Comparison of ENCODE assay signal across 8 cellular contexts in genomic region chr14:69259531-69260245, GRCh38. TPM values are rescaled to one million over a fixed set of nuclear protein-coding genes. Genes with fewer than 3 reads are reported as not detected.
DNase-seq lines count a peak whose midpoint lies in the region; ATAC-seq and TF ChIP-seq lines count a peak whose summit lies in the region.

Gene GALNT16, plus strand, starts transcription at chr14:69260158. Its CDS starts 133 bp downstream, at chr14:69260291.

- no peak within 1 kb of the TSS for H2BK120ac ChIP-seq in H9 (ENCODE audit: low read depth, low read length, poor library complexity, severe bottlenecking)

- no peak within 1 kb of the TSS for H2BK20ac ChIP-seq in H9 (ENCODE audit: low read depth, low read length, poor library complexity, severe bottlenecking)

- peak within 1 kb of the TSS; percentile 95 for H3K18ac ChIP-seq in H9 (ENCODE audit: insufficient read length, low read depth, low read length)

- no peak for TF ChIP-seq EP300 in ovary (IDR thresholded peaks at IDR 0.05)

- peaks cover 19% of the 10 kb centered on the region for H3K4me1 ChIP-seq in BE2C
- H3K4me1 ChIP-seq in H9 (ENCODE audit: insufficient read depth, low read length) = no peaks in the 10 kb centered on the region; the same call in 1 of the 2 replicates
- H3K4me1 ChIP-seq in ovary (ENCODE audit: insufficient read depth) = peaks cover 2% of the 10 kb centered on the region

- H3K36me3 ChIP-seq in BE2C (no peaks in the 10 kb centered on the region), ovary (no peaks in the 10 kb centered on the region)

- peak; percentile 78 for DNase-seq in BE2C
- peak; percentile 67 for DNase-seq in H9
- peak in 24 of 42 donors; percentile 18 to 58 (median 38) for DNase-seq in head of caudate nucleus
- peak in 2 of 5 donors; percentile 44 to 53 for DNase-seq in ovary
- DNase-seq in putamen (ENCODE audit: low spot score) = no peak
- DNase-seq in activated gamma-delta T cell treated with Interleukin-2 at 50 U/mL for 16 hours = no peak

- H3K4me2 ChIP-seq in H9 (ENCODE audit: insufficient read depth, insufficient read length, low read length) = peak within 1 kb of the TSS; percentile 65

- H4K5ac ChIP-seq in H9 (ENCODE audit: insufficient read length, low read depth, low read length) = no peak within 1 kb of the TSS

- H2BK15ac ChIP-seq in H9 (ENCODE audit: low read depth, low read length) = no peak within 1 kb of the TSS

- H3K23me2 ChIP-seq in H9 (ENCODE audit: insufficient read length, low read depth, low read length, poor library complexity, severe bottlenecking) = peaks cover 20% of the 10 kb centered on the region

- H3K23ac ChIP-seq in H9 (ENCODE audit: insufficient read length, low read depth, low read length) = no peak within 1 kb of the TSS

- peak within 1 kb of the TSS; percentile 17 for H3K9ac ChIP-seq in H9 (ENCODE audit: extremely low read depth, insufficient read length, low read length)

- H3K79me2 ChIP-seq in H9 (ENCODE audit: insufficient read depth, low read length) = no peaks in the 10 kb centered on the region

- H3K27me3 ChIP-seq in BE2C (peaks cover 11% of the 10 kb centered on the region), H9 (ENCODE audit: insufficient read depth, low read length) (peaks cover 20% of the 10 kb centered on the region; the same call in 1 of the 2 replicates), ovary (no peaks in the 10 kb centered on the region)

- H3K14ac ChIP-seq in H9 (ENCODE audit: insufficient read depth, low read length) = peak within 1 kb of the TSS; percentile 80

- no peak within 1 kb of the TSS for H4K8ac ChIP-seq in H9 (replicated peaks; ENCODE audit: insufficient read length, low read depth, low read length)

- no peak within 1 kb of the TSS for H2BK12ac ChIP-seq in H9 (ENCODE audit: insufficient read length, low read depth, low read length)

- TF ChIP-seq POLR2A in ovary (IDR thresholded peaks at IDR 0.05) = no peak

- WGBS in H9 (ENCODE audit: extremely low coverage, insufficient read length, low lambda C conversion rate) = no CpG with 5 or more reads among the region's 82 CpGs
- WGBS in ovary, 3 donors = 1% methylated on average over 55 to 82 of the region's 82 CpGs

- H3K4ac ChIP-seq in H9 (ENCODE audit: low read depth, low read length) = no peak within 1 kb of the TSS

- TF ChIP-seq CTCF in BE2C (IDR thresholded peaks at IDR 0.05; ENCODE audit: low read depth, low read length) (peak; percentile 35), H9 (conservative IDR thresholded peaks at IDR 0.05) (peak; percentile 68), VCaP (conservative IDR thresholded peaks at IDR 0.05) (peak; percentile 65), ovary (IDR thresholded peaks at IDR 0.05) (peak in 1 of 3 donors; percentile 8)

- H3K4me1 Mint-ChIP-seq in H9 = peaks cover 25% of the 10 kb centered on the region in 2 experiments

- no peak within 1 kb of the TSS; a peak in 1 of 7 replicates for H3K27ac Mint-ChIP-seq in H9

- H3K27me3 Mint-ChIP-seq in H9 (ENCODE audit: low read depth) = peaks cover 72% of the 10 kb centered on the region

- H3K79me1 ChIP-seq in H9 (ENCODE audit: insufficient read depth, low read depth, low read length, poor library complexity, severe bottlenecking) = no peaks in the 10 kb centered on the region

- H3K9me3 Mint-ChIP-seq in H9 = no peaks in the 10 kb centered on the region

- no peak within 1 kb of the TSS for H3K56ac ChIP-seq in H9 (ENCODE audit: insufficient read length, low read depth, low read length)

- no peaks in the 10 kb centered on the region for H3K9me3 ChIP-seq in BE2C
- H3K9me3 ChIP-seq in H9 (ENCODE audit: control insufficient read depth, low read depth, low read length) = no peaks in the 10 kb centered on the region
- no peaks in the 10 kb centered on the region for H3K9me3 ChIP-seq in ovary

- H2AFZ ChIP-seq in H9 (ENCODE audit: low read length) = no peak within 1 kb of the TSS

- intact Hi-C loops in head of caudate nucleus (cut with DNase I) (no loop called here), ovary (cut with DNase I) (no loop called here)

- no peak within 1 kb of the TSS for H3K27ac ChIP-seq in H9 (ENCODE audit: insufficient read length, low read depth, low read length)
- H3K27ac ChIP-seq in VCaP = peak within 1 kb of the TSS; percentile 50; the same call in 1 of the 2 replicates
- H3K27ac ChIP-seq in ovary = no peak within 1 kb of the TSS

- ATAC-seq in GM19324 (IDR thresholded peaks at IDR 0.05; ENCODE audit: low FRiP score, unreplicated experiment) = no peak

- H2AK5ac ChIP-seq in H9 (ENCODE audit: insufficient read length, low read length) = no peak within 1 kb of the TSS

- H4K91ac ChIP-seq in H9 (ENCODE audit: insufficient read length, low read depth, low read length) = no peak within 1 kb of the TSS

- H3T11ph ChIP-seq in H9 (ENCODE audit: low read length) = no peak within 1 kb of the TSS

- H3K4me3 Mint-ChIP-seq in H9 = peak within 1 kb of the TSS; percentile 74 to 91

- H3K36me3 Mint-ChIP-seq in H9 (ENCODE audit: insufficient read depth in 1 of 3, low read depth in 3 of 3) = peaks cover 0 to 3% (median 0%) of the 10 kb centered on the region in 3 experiments; a peak in 2 of 7 replicates

- peak within 1 kb of the TSS; percentile 49 for H3K4me3 ChIP-seq in BE2C (ENCODE audit: low read depth, low read length)
- H3K4me3 ChIP-seq in ovary = peak within 1 kb of the TSS; percentile 53

- H4K20me1 ChIP-seq in H9 (ENCODE audit: control insufficient read depth, insufficient read depth, insufficient read length) = no peaks in the 10 kb centered on the region

- no peak within 1 kb of the TSS for H2BK5ac ChIP-seq in H9 (ENCODE audit: insufficient read length, low read length)

RNA-seq across cellular contexts. Expression of gene GALNT16, which starts in this region (rescaled TPM):
- polyA plus RNA-seq in BE2C (2012; ENCODE audit: insufficient read depth, insufficient read length, low read depth) = 5.4 TPM
- total RNA-seq in H9 (2021) (2.3 and 3.0 TPM in 2 replicates), ovary (1 to 10 TPM in 5 of 7 donors, under 1 TPM in 2; 0.36 to 3.6 (median 2.0) TPM)
- 1 to 10 TPM; 1.3 to 5.3 TPM for polyA plus RNA-seq in ovary

Comparison
In these comparisons a context has a peak if more than half of its experiments do, and no peak if none do; other contexts are left out.
1. DNase-seq: peak in BE2C (single experiment), H9 (single experiment) and head of caudate nucleus (24 of 42); none in putamen (single experiment) and activated gamma-delta T cell treated with Interleukin-2 at 50 U/mL for 16 hours (single experiment).